Comparison of ENCODE assay signal across 11 cellular contexts in genomic region chr3:195781236-195781635, GRCh38. TPM values are rescaled to one million over a fixed set of nuclear protein-coding genes. Genes with fewer than 3 reads are reported as not detected.
A peak's percentile ranks its signal among the peaks of the same experiment; 100 is the strongest.
DNase-seq lines count a peak whose midpoint lies in the region; ATAC-seq, FAIRE-seq and TF ChIP-seq lines count a peak whose summit lies in the region.
"Not testable (repeated sequence)": the region's sequence is repeated elsewhere in the genome, so short reads cannot be mapped to it uniquely, and the experiment has no call there.
"Had no signal": no experiment of that assay in that cellular context is flagged by ENCODE, and none has a peak within 500 bp of the region (broad histone marks: within the 10 kb centered on the region; RNA-seq: fewer than 3 reads in every experiment).

No MANE protein-coding gene starts in this region.

- not testable (repeated sequence) for H3K27me3 Mint-ChIP-seq in CD8-positive, alpha-beta memory T cell; T-helper 2 cell treated with Interferon-gamma antibody and Interleukin-4, amounts not matched to agents 5 μg/mL and 100 μg/mL, for 36 hours (ENCODE audit: low read depth); activated CD8-positive, alpha-beta T cell treated with anti-CD3 and anti-CD28 coated beads, Interleukin-2, amount 10 ng/mL, durations not matched to agents 7 days and 5 days (ENCODE audit: low read depth); activated naive CD4-positive, alpha-beta T cell treated with anti-CD3 and anti-CD28 coated beads for 36 hours (ENCODE audit: low read depth); neural progenitor cell (ENCODE audit: insufficient read depth, low read depth)
- peaks cover 13% of the 10 kb centered on the region for H3K27me3 Mint-ChIP-seq in astrocyte (ENCODE audit: low read depth, unreplicated experiment)

- not testable (repeated sequence) for H3K4me3 ChIP-seq in CD8-positive, alpha-beta memory T cell (ENCODE audit: low read length); astrocyte (ENCODE audit: insufficient read depth, low read depth, low read length); neural progenitor cell; aorta (ENCODE audit: low read length in 2 of 2)

- WGBS in aorta, 2 donors: 88 to 93% methylated on average over 9 to 12 of the region's 12 CpGs

- FAIRE-seq in astrocyte (lab: Jason Lieb, UNC): not testable (repeated sequence)

- peaks cover 11% of the 10 kb centered on the region for H3K4me1 ChIP-seq in CD8-positive, alpha-beta memory T cell (ENCODE audit: insufficient read depth, low read length)
- not testable (repeated sequence) for H3K4me1 ChIP-seq in astrocyte (ENCODE audit: insufficient read depth, low read length); neural progenitor cell; aorta (ENCODE audit: control insufficient read depth in 1 of 2, insufficient read depth in 2 of 2, low read length in 2 of 2)

- peak overlapping the region in 5 of 7 donors; percentile 25 to 76 (median 60) for H3K4me3 Mint-ChIP-seq in CD8-positive, alpha-beta memory T cell
- H3K4me3 Mint-ChIP-seq in T-helper 2 cell treated with Interferon-gamma antibody and Interleukin-4, amounts not matched to agents 5 μg/mL and 100 μg/mL, for 36 hours: peak overlapping the region; percentile 51
- not testable (repeated sequence) for H3K4me3 Mint-ChIP-seq in activated CD8-positive, alpha-beta T cell treated with anti-CD3 and anti-CD28 coated beads, Interleukin-2, amount 10 ng/mL, durations not matched to agents 7 days and 5 days; activated naive CD4-positive, alpha-beta T cell treated with anti-CD3 and anti-CD28 coated beads for 36 hours; astrocyte (ENCODE audit: unreplicated experiment)
- H3K4me3 Mint-ChIP-seq in neural progenitor cell: peak overlapping the region; percentile 0

- not testable (repeated sequence) for H2AFZ ChIP-seq in astrocyte (ENCODE audit: low read depth, low read length); neural progenitor cell (replicated peaks)

- not testable (repeated sequence) for H3K9ac ChIP-seq in astrocyte (ENCODE audit: low read length); neural progenitor cell

- peaks cover 59 to 70% (median 61%) of the 10 kb centered on the region in 3 donors for H3K4me1 Mint-ChIP-seq in CD8-positive, alpha-beta memory T cell
- peaks cover 59% of the 10 kb centered on the region for H3K4me1 Mint-ChIP-seq in T-helper 2 cell treated with Interferon-gamma antibody and Interleukin-4, amounts not matched to agents 5 μg/mL and 100 μg/mL, for 36 hours (ENCODE audit: low read depth)
- H3K4me1 Mint-ChIP-seq in activated CD8-positive, alpha-beta T cell treated with anti-CD3 and anti-CD28 coated beads, Interleukin-2, amount 10 ng/mL, durations not matched to agents 7 days and 5 days (ENCODE audit: low read depth): peaks cover 47% of the 10 kb centered on the region
- peaks cover 62% of the 10 kb centered on the region for H3K4me1 Mint-ChIP-seq in activated naive CD4-positive, alpha-beta T cell treated with anti-CD3 and anti-CD28 coated beads for 36 hours (ENCODE audit: low read depth)
- not testable (repeated sequence) for H3K4me1 Mint-ChIP-seq in astrocyte (ENCODE audit: low read depth, unreplicated experiment); neural progenitor cell

- H3K79me2 ChIP-seq in astrocyte (ENCODE audit: insufficient read depth, low read length); neural progenitor cell (ENCODE audit: low read depth): not testable (repeated sequence)

- not testable (repeated sequence) for H3K36me3 ChIP-seq in CD8-positive, alpha-beta memory T cell (ENCODE audit: insufficient read depth, low read length); astrocyte (ENCODE audit: insufficient read depth, low read length); neural progenitor cell; aorta (ENCODE audit: control insufficient read depth in 1 of 2, insufficient read depth in 2 of 2, low read length in 1 of 2)

- not testable (repeated sequence) for ATAC-seq in activated CD8-positive, alpha-beta T cell treated with anti-CD3 and anti-CD28 coated beads, Interleukin-2, amount 10 ng/mL, durations not matched to agents 7 days and 5 days; aorta (ENCODE audit: low FRiP score)

- H3K27ac ChIP-seq in CD8-positive, alpha-beta memory T cell (ENCODE audit: low read depth, low read length); astrocyte (ENCODE audit: low read depth, low read length); neural progenitor cell; aorta (ENCODE audit: low read depth in 1 of 2, low read length in 2 of 2): not testable (repeated sequence)

- peak overlapping the region in 7 of 8 donors; percentile 18 to 93 (median 73) for H3K27ac Mint-ChIP-seq in CD8-positive, alpha-beta memory T cell
- peak overlapping the region; percentile 88 for H3K27ac Mint-ChIP-seq in T-helper 2 cell treated with Interferon-gamma antibody and Interleukin-4, amounts not matched to agents 5 μg/mL and 100 μg/mL, for 36 hours
- peak overlapping the region; percentile 91 for H3K27ac Mint-ChIP-seq in activated CD8-positive, alpha-beta T cell treated with anti-CD3 and anti-CD28 coated beads, Interleukin-2, amount 10 ng/mL, durations not matched to agents 7 days and 5 days
- H3K27ac Mint-ChIP-seq in activated naive CD4-positive, alpha-beta T cell treated with anti-CD3 and anti-CD28 coated beads for 36 hours: peak overlapping the region; percentile 55
- H3K27ac Mint-ChIP-seq in astrocyte (ENCODE audit: unreplicated experiment) (peak overlapping the region; percentile 30), neural progenitor cell (peak overlapping the region; percentile 2)

- H3K36me3 Mint-ChIP-seq in CD8-positive, alpha-beta memory T cell: peaks cover 0 to 50% (median 3%) of the 10 kb centered on the region in 3 donors
- H3K36me3 Mint-ChIP-seq in T-helper 2 cell treated with Interferon-gamma antibody and Interleukin-4, amounts not matched to agents 5 μg/mL and 100 μg/mL, for 36 hours (ENCODE audit: low read depth): peaks cover 65% of the 10 kb centered on the region
- peaks cover 56% of the 10 kb centered on the region for H3K36me3 Mint-ChIP-seq in activated CD8-positive, alpha-beta T cell treated with anti-CD3 and anti-CD28 coated beads, Interleukin-2, amount 10 ng/mL, durations not matched to agents 7 days and 5 days (ENCODE audit: low read depth)
- peaks cover 37% of the 10 kb centered on the region for H3K36me3 Mint-ChIP-seq in activated naive CD4-positive, alpha-beta T cell treated with anti-CD3 and anti-CD28 coated beads for 36 hours (ENCODE audit: low read depth)
- not testable (repeated sequence) for H3K36me3 Mint-ChIP-seq in astrocyte (ENCODE audit: low read depth, unreplicated experiment); neural progenitor cell

- TF ChIP-seq CTCF in astrocyte (IDR thresholded peaks at IDR 0.05; ENCODE audit: insufficient read depth, low read depth, low read length); neural progenitor cell (IDR thresholded peaks at IDR 0.05): not testable (repeated sequence)

- H3F3A ChIP-seq in neural progenitor cell (ENCODE audit: low read depth): not testable (repeated sequence)

- peaks cover 19 to 70% (median 64%) of the 10 kb centered on the region in 5 donors for H3K9me3 Mint-ChIP-seq in CD8-positive, alpha-beta memory T cell
- peaks cover 77% of the 10 kb centered on the region for H3K9me3 Mint-ChIP-seq in T-helper 2 cell treated with Interferon-gamma antibody and Interleukin-4, amounts not matched to agents 5 μg/mL and 100 μg/mL, for 36 hours
- peaks cover 35% of the 10 kb centered on the region for H3K9me3 Mint-ChIP-seq in activated CD8-positive, alpha-beta T cell treated with anti-CD3 and anti-CD28 coated beads, Interleukin-2, amount 10 ng/mL, durations not matched to agents 7 days and 5 days (ENCODE audit: insufficient read depth)
- H3K9me3 Mint-ChIP-seq in activated naive CD4-positive, alpha-beta T cell treated with anti-CD3 and anti-CD28 coated beads for 36 hours: peaks cover 74% of the 10 kb centered on the region
- peaks cover 29% of the 10 kb centered on the region for H3K9me3 Mint-ChIP-seq in astrocyte (ENCODE audit: unreplicated experiment)
- not testable (repeated sequence) for H3K9me3 Mint-ChIP-seq in neural progenitor cell

- not testable (repeated sequence) for H3K9me3 ChIP-seq in CD8-positive, alpha-beta memory T cell (ENCODE audit: low read length); astrocyte (ENCODE audit: insufficient read depth, low read depth, low read length); neural progenitor cell (ENCODE audit: low read depth); aorta (ENCODE audit: control insufficient read depth, low read length)

- not testable (repeated sequence) for DNase-seq in CD8-positive, alpha-beta memory T cell; T-helper 2 cell treated with Interferon-gamma antibody and Interleukin-4, amounts not matched to agents 5 μg/mL and 100 μg/mL, for 36 hours (ENCODE audit: low spot score); activated CD8-positive, alpha-beta T cell treated with anti-CD3 and anti-CD28 coated beads, Interleukin-2, amount 10 ng/mL, durations not matched to agents 7 days and 5 days; activated naive CD4-positive, alpha-beta T cell treated with anti-CD3 and anti-CD28 coated beads for 36 hours; astrocyte (ENCODE audit: low read depth); neural progenitor cell (ENCODE audit: low spot score)
- DNase-seq in mesenteric fat pad (ENCODE audit: low spot score) (peak; percentile 16), aorta (peak; percentile 26 to 39)

- H3K27me3 ChIP-seq in CD8-positive, alpha-beta memory T cell (ENCODE audit: insufficient read depth, low read length, poor library complexity, severe bottlenecking); astrocyte (ENCODE audit: insufficient read depth, low read length); neural progenitor cell; aorta (ENCODE audit: control insufficient read depth in 1 of 2, insufficient read depth in 2 of 2, low read length in 1 of 2): not testable (repeated sequence)

- H3K4me2 ChIP-seq in astrocyte (ENCODE audit: low read length); neural progenitor cell: not testable (repeated sequence)

- CTCF ChIA-PET in CD8-positive, alpha-beta memory T cell (lab: Charles Lee); activated CD8-positive, alpha-beta T cell treated with anti-CD3 and anti-CD28 coated beads, Interleukin-2, amount 10 ng/mL, durations not matched to agents 7 days and 5 days (lab: Charles Lee); activated naive CD4-positive, alpha-beta T cell treated with anti-CD3 and anti-CD28 coated beads for 36 hours (lab: Charles Lee): not testable (repeated sequence)

- intact Hi-C loops in activated naive CD4-positive, alpha-beta T cell treated with anti-CD3 and anti-CD28 coated beads for 36 hours (cut with micrococcal nuclease); aorta (cut with DNase I): not testable (repeated sequence)

- not testable (repeated sequence) for H4K20me1 ChIP-seq in astrocyte (ENCODE audit: insufficient read depth, low read length); neural progenitor cell (ENCODE audit: low read depth)

- POLR2A ChIA-PET in CD8-positive, alpha-beta memory T cell (lab: Charles Lee); activated CD8-positive, alpha-beta T cell treated with anti-CD3 and anti-CD28 coated beads, Interleukin-2, amount 10 ng/mL, durations not matched to agents 7 days and 5 days (lab: Charles Lee): not testable (repeated sequence)

RNA-seq across cellular contexts. Expression of gene MUC4, which starts 30.5 kb away (rescaled TPM):
- total RNA-seq in CD8-positive, alpha-beta memory T cell: under 1 TPM; 0.24 to 0.35 TPM
- not detected for polyA plus RNA-seq in CD8-positive, alpha-beta memory T cell
- under 1 TPM in 1 of 2 experiments, not detected in 1; 0.05 TPM for total RNA-seq in activated CD8-positive, alpha-beta T cell treated with anti-CD3 and anti-CD28 coated beads, Interleukin-2, amount 10 ng/mL, durations not matched to agents 7 days and 5 days
- total RNA-seq in activated naive CD4-positive, alpha-beta T cell treated with anti-CD3 and anti-CD28 coated beads for 36 hours: under 1 TPM in 1 of 2 experiments, not detected in 1; 0.02 TPM
- total RNA-seq in astrocyte (0.02 and 0.05 TPM in 2 replicates), mesenteric fat pad (not detected), neural progenitor cell (ENCODE audit: low replicate concordance) (0.53 TPM in 1 of 2 replicates, not detected in the other), aorta (under 1 TPM in 1 of 2 donors, not detected in 1; 0.06 TPM)
- under 1 TPM; 0.08 to 0.25 TPM for polyA plus RNA-seq in aorta
- total RNA-seq: A673, GM23248 had no signal
- polyA plus RNA-seq: BJ, GM23248 had no signal

Comparison
In these comparisons a context has a peak if more than half of its experiments do, and no peak if none do; other contexts are left out.
1. H3K27ac Mint-ChIP-seq: peak in every context shown above with its lines; median percentile 91 in activated CD8-positive, alpha-beta T cell treated with anti-CD3 and anti-CD28 coated beads, Interleukin-2, amount 10 ng/mL, durations not matched to agents 7 days and 5 days; 88 in T-helper 2 cell treated with Interferon-gamma antibody and Interleukin-4, amounts not matched to agents 5 μg/mL and 100 μg/mL, for 36 hours; 73 in CD8-positive, alpha-beta memory T cell; 55 in activated naive CD4-positive, alpha-beta T cell treated with anti-CD3 and anti-CD28 coated beads for 36 hours; 30 in astrocyte; 2 in neural progenitor cell.